16 cellular contexts compared by ENCODE assay signal in the genomic region with DNA sequence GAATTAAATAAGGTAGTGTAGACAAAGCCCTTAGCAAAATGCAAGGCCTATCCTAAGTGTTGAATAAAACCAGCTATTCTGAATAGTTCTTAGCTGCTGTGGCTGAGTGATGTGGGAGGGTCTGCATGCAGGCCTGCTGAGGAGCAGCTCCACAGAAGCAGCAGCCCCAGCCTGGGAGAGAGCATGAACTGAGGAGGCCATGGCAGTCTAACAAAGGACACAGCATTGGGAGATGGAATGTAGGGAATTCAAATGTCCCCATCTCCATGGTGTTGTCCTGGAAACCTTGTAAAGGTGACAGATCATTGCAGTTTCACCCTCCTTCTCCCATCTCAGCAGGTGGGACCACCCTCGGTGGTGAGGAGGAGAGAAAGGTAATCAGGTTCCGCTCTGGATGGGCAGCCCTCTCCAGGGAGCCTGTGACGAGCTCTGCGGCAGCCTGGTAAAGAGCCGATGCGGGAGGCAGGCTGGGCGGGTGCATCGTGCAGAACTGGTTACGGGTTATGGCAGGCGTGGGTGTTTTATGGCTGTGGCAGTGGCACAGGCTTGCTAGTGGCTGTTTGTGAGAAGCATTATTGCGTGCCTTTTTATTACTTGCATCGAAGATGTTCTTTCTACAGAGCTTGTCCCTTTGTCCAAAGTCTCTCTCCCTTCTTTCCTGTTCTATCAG.
DNase-seq lines count a peak whose midpoint lies in the region; ATAC-seq, FAIRE-seq and TF ChIP-seq lines count a peak whose summit lies in the region.
"Had no signal": no experiment of that assay in that cellular context is flagged by ENCODE, and none has a peak within 500 bp of the region (broad histone marks: within the 10 kb centered on the region; RNA-seq: fewer than 3 reads in every experiment).

No MANE protein-coding gene starts in this region.

- no peak overlapping the region for H3K18ac ChIP-seq in H1 (ENCODE audit: extremely low read depth, low read length)

- CTCF ChIA-PET in H1 (lab: Charles Lee; ENCODE audit: partially characterized antibody), result interaction anchor here (0.7 to 1.9 kb wide), 8 partner anchors 13 to 299 kb away, joined by 3 to 9 read pairs (median 3); a partner anchor contains a TSS

- H3K9me3 ChIP-seq in H1 (ENCODE audit: insufficient read depth in 2 of 2, low read depth in 1 of 2, low read length in 1 of 2) (no peaks in the 10 kb centered on the region), mucosa of descending colon (no peaks in the 10 kb centered on the region), upper lobe of right lung (no peaks in the 10 kb centered on the region)
- H3K9me3 ChIP-seq: Caco-2 had no signal

- no peak overlapping the region for H3K56ac ChIP-seq in H1 (replicated peaks; ENCODE audit: insufficient read length, low read depth, low read length)

- TF ChIP-seq CTCF in H1 (IDR thresholded peaks at IDR 0.05; ENCODE audit: control extremely low read depth in 1 of 3, insufficient read depth in 1 of 3, low read depth in 1 of 3, low read length in 3 of 3) (no peak), mucosa of descending colon (IDR thresholded peaks at IDR 0.05) (no peak), upper lobe of right lung (IDR thresholded peaks at IDR 0.05) (no peak)

- no peak overlapping the region for H2AFZ ChIP-seq in H1 (ENCODE audit: low read length)

- TF ChIP-seq RAD21 in H1 (IDR thresholded peaks at IDR 0.05 in 1 of 2, conservative IDR thresholded peaks at IDR 0.05 in 1 of 2; ENCODE audit: low read depth in 2 of 2, low read length in 2 of 2), result no peak

- 90% methylated on average over 12 of the region's 12 CpGs; no CpG with 5 or more reads in 1 of the 2 experiments for WGBS in H1 (ENCODE audit: extremely low coverage in 1 of 2, insufficient coverage in 1 of 2, insufficient read length in 1 of 2, insufficient replicate concordance in 2 of 2, low coverage in 1 of 2, low lambda C conversion rate in 2 of 2, missing lambda C conversion rate in 1 of 2), 2 experiments

- H2AK5ac ChIP-seq in H1 (ENCODE audit: low read depth, low read length), result no peak overlapping the region

- TF ChIP-seq POLR2A in H1 (IDR thresholded peaks at IDR 0.05; ENCODE audit: control extremely low read depth in 1 of 2, low read depth in 2 of 2, low read length in 2 of 2), result no peak

- H3K27me3 ChIP-seq in H1 (replicated peaks in 1 of 4; ENCODE audit: control insufficient read depth in 3 of 4, extremely low read depth in 1 of 4, insufficient read depth in 3 of 4, low read length in 3 of 4) (no peaks in the 10 kb centered on the region), upper lobe of right lung (no peaks in the 10 kb centered on the region)

- no peak overlapping the region for H2BK12ac ChIP-seq in H1 (ENCODE audit: low read depth, low read length)

- H3K9ac ChIP-seq in H1 (replicated peaks in 1 of 4; ENCODE audit: extremely low read depth in 1 of 4, low read depth in 3 of 4, low read length in 3 of 4), result no peak overlapping the region

- intact Hi-C loops in mucosa of descending colon (cut with DNase I, micrococcal nuclease) (no loop called here), upper lobe of right lung (cut with DNase I) (no loop called here)

- no peak overlapping the region for H3K4me3 ChIP-seq in H1 (ENCODE audit: extremely low read depth in 1 of 4, insufficient read depth in 2 of 4, low read depth in 3 of 4, low read length in 4 of 4)
- no peak overlapping the region for H3K4me3 ChIP-seq in mucosa of descending colon
- no peak overlapping the region for H3K4me3 ChIP-seq in upper lobe of right lung

- H3K4ac ChIP-seq in H1 (replicated peaks; ENCODE audit: insufficient read length, low read depth, low read length), result no peak overlapping the region

- no peak overlapping the region; the same call in 1 of the 2 replicates for H4K8ac ChIP-seq in H1 (ENCODE audit: extremely low read depth, insufficient read depth, low read length)

- no peak overlapping the region; a peak in 1 of 4 replicates for H3K4me2 ChIP-seq in H1 (ENCODE audit: insufficient read depth in 1 of 2, low read depth in 2 of 2, low read length in 2 of 2)

- TF ChIP-seq EP300 in H1 (IDR thresholded peaks at IDR 0.05; ENCODE audit: borderline replicate concordance in 1 of 2, low read depth in 2 of 2, low read length in 2 of 2), result no peak

- H3K36me3 ChIP-seq in H1 (ENCODE audit: control insufficient read depth in 2 of 4, insufficient read depth in 4 of 4, low read length in 3 of 4) (no peaks in the 10 kb centered on the region), mucosa of descending colon (ENCODE audit: low read depth) (no peaks in the 10 kb centered on the region), upper lobe of right lung (no peaks in the 10 kb centered on the region)

- 0 out of 2 replicates have a peak overlapping the region, but pooled peaks have one; percentile 40 for H2BK20ac ChIP-seq in H1 (ENCODE audit: low read length)

- ATAC-seq in mucosa of descending colon (peak; percentile 66), upper lobe of right lung (peak; percentile 10), GM21528 (IDR thresholded peaks at IDR 0.05; ENCODE audit: low FRiP score, unreplicated experiment) (no peak)
- ATAC-seq: Panc1, Right ventricle myocardium inferior had no signal

- peaks cover 0 to 14% (median 7%) of the 10 kb centered on the region in 4 experiments; a peak in 2 of 7 replicates for H3K4me1 ChIP-seq in H1 (replicated peaks in 1 of 4; ENCODE audit: control insufficient read depth in 3 of 4, insufficient read depth in 4 of 4, low read length in 3 of 4)
- H3K4me1 ChIP-seq in mucosa of descending colon (ENCODE audit: low read depth), result no peaks in the 10 kb centered on the region
- no peaks in the 10 kb centered on the region for H3K4me1 ChIP-seq in upper lobe of right lung
- H3K4me1 ChIP-seq: Caco-2 had no signal

- H2BK5ac ChIP-seq in H1 (ENCODE audit: low read depth, low read length), result 0 out of 2 replicates have a peak overlapping the region, but pooled peaks have one; percentile 17

- H4K91ac ChIP-seq in H1 (replicated peaks; ENCODE audit: insufficient read length, low read length), result no peak overlapping the region

- no peak for FAIRE-seq in H1 (lab: Jason Lieb, UNC)
- FAIRE-seq: H54 had no signal

- H3K79me1 ChIP-seq in H1 (ENCODE audit: low read depth, low read length), result no peaks in the 10 kb centered on the region

- peak; percentile 59 for DNase-seq in NCI-H146 treated with DMSO at 0.1 percent for 48 hours (lab: John Stamatoyannopoulos, UW; ENCODE audit: unreplicated experiment)
- no peak for DNase-seq in H1 (ENCODE audit: low read depth in 1 of 2, low spot score in 2 of 2)
- peak in 2 of 3 donors; percentile 9 to 41 for DNase-seq in mucosa of descending colon
- no peak for DNase-seq in upper lobe of right lung
- no peak for DNase-seq in stimulated activated naive CD4-positive, alpha-beta T cell treated with Interleukin-2 at 50 U/mL for 16 hours (lab: John Stamatoyannopoulos, UW)
- no peak for DNase-seq in RKO (ENCODE audit: low spot score)
- DNase-seq: Caco-2, DMS153, EL, NCI-H1105, NCI-H2029, NCI-H524 had no signal

- H3K14ac ChIP-seq in H1 (ENCODE audit: insufficient read length), result no peak overlapping the region

- no peak overlapping the region for H2BK120ac ChIP-seq in H1 (replicated peaks; ENCODE audit: low read depth, low read length)

- H3K23me2 ChIP-seq in H1 (ENCODE audit: low read depth, low read length), result no peaks in the 10 kb centered on the region

- H2BK15ac ChIP-seq in H1 (ENCODE audit: low read length), result no peak overlapping the region

- H3K23ac ChIP-seq in H1 (ENCODE audit: insufficient read length), result no peak overlapping the region

- H3K79me2 ChIP-seq in H1 (ENCODE audit: control insufficient read depth in 1 of 2, insufficient read depth in 2 of 2, low read length in 2 of 2), result no peaks in the 10 kb centered on the region

- H4K5ac ChIP-seq in H1 (ENCODE audit: insufficient read length, low read depth, low read length), result no peak overlapping the region

- POLR2A ChIA-PET in H1 (lab: Charles Lee; ENCODE audit: partially characterized antibody), result no interaction called here

- H4K20me1 ChIP-seq in H1 (replicated peaks in 1 of 2; ENCODE audit: control insufficient read depth in 1 of 2, insufficient read depth in 2 of 2, low read length in 2 of 2), result no peaks in the 10 kb centered on the region

- H3K27ac ChIP-seq in H1 (ENCODE audit: low read depth, low read length), result no peak overlapping the region
- no peak overlapping the region for H3K27ac ChIP-seq in upper lobe of right lung

TF ChIP-seq in H1, 55 proteins besides CTCF, POLR2A, EP300 and RAD21:
- TF ChIP-seq JUND (IDR thresholded peaks at IDR 0.05; ENCODE audit: low read length) (no peak), YY1 (IDR thresholded peaks at IDR 0.05; ENCODE audit: low read depth, low read length) (0 out of 2 replicates have a peak, but pooled peaks have one; percentile 36), TEAD4 (IDR thresholded peaks at IDR 0.05; ENCODE audit: low read depth, low read length) (peak; percentile 69), FOSL1 (IDR thresholded peaks at IDR 0.05; ENCODE audit: insufficient read depth, low read depth, low read length) (no peak)

Comparison
In these comparisons a context has a peak if more than half of its experiments do, and no peak if none do; other contexts are left out.
1. DNase-seq: peak in NCI-H146 treated with DMSO at 0.1 percent for 48 hours (single experiment) and mucosa of descending colon (2 of 3); none in H1 (0 of 2), upper lobe of right lung (single experiment), stimulated activated naive CD4-positive, alpha-beta T cell treated with Interleukin-2 at 50 U/mL for 16 hours (single experiment) and RKO (single experiment).